Comparison of ENCODE assay signal across 37 cellular contexts in genomic region chr3:65984975-65985374, GRCh38. TPM values are rescaled to one million over a fixed set of nuclear protein-coding genes. Genes with fewer than 3 reads are reported as not detected.
"Had no signal": no experiment of that assay in that cellular context is flagged by ENCODE, and none has a peak within 500 bp of the region (broad histone marks: within the 10 kb centered on the region; RNA-seq: fewer than 3 reads in every experiment).

No MANE protein-coding gene starts in this region.

- H3K27me3 Mint-ChIP-seq: activated CD4-positive, alpha-beta T cell treated with anti-CD3 and anti-CD28 coated beads, Interleukin-2, amount 10 ng/mL, durations not matched to agents 24 days and 14 days had no signal

- H3K27me3 ChIP-seq: adrenal gland, body of pancreas, brain microvascular endothelial cell, breast epithelium had no signal

- H3K36me3 Mint-ChIP-seq: activated CD4-positive, alpha-beta memory T cell treated with anti-CD3 and anti-CD28 coated beads for 36 hours; activated naive CD4-positive, alpha-beta T cell treated with anti-CD3 and anti-CD28 coated beads, Interleukin-2, amount 50 U/mL, for 72 hours; activated naive CD8-positive, alpha-beta T cell treated with anti-CD3 and anti-CD28 coated beads for 36 hours had no signal

- H3K27ac ChIP-seq: adrenal gland, body of pancreas, brain microvascular endothelial cell, breast epithelium, VCaP had no signal

- H3K4me3 Mint-ChIP-seq: activated B cell treated with CpG ODN at 0.5 μM for 24 hours; activated CD4-positive, alpha-beta memory T cell treated with anti-CD3 and anti-CD28 coated beads for 36 hours; activated CD4-positive, alpha-beta T cell treated with anti-CD3 and anti-CD28 coated beads, Interleukin-2, amount 10 ng/mL, durations not matched to agents 24 days and 14 days; activated CD8-positive, alpha-beta T cell treated with anti-CD3 and anti-CD28 coated beads for 36 hours; activated naive CD4-positive, alpha-beta T cell treated with anti-CD3 and anti-CD28 coated beads for 36 hours; activated naive CD8-positive, alpha-beta T cell treated with anti-CD3 and anti-CD28 coated beads for 36 hours; activated T-cell treated with anti-CD3 and anti-CD28 coated beads, Interleukin-2, amount 50 U/mL, for 4 hours; activated T-cell treated with anti-CD3 and anti-CD28 coated beads, Interleukin-2, amount 50 U/mL, for 72 hours; activated T-helper 1 cell treated with anti-CD3 and anti-CD28 coated beads, Interleukin-12 subunit alpha, Interleukin-12 subunit beta, Interleukin-2, Interleukin-4 antibody, amounts not matched to agents 30 ng/mL and 10 ng/mL and 1 ng/mL, durations not matched to agents 14 hours and 24 hours and 36 hours; activated T-helper 17 cell treated with anti-CD3 and anti-CD28 coated beads, Interleukin-2, amount 50 U/mL, for 72 hours; central memory CD8-positive, alpha-beta T cell; T-helper 1 cell treated with Interleukin-12 subunit alpha and Interleukin-12 subunit beta and Interleukin-4 antibody, amounts not matched to agents 30 μg/mL and 1 μg/mL, for 36 hours; T-helper 2 cell treated with Interferon-gamma antibody and Interleukin-4, amounts not matched to agents 5 μg/mL and 100 μg/mL, for 36 hours had no signal

- H3K4me3 ChIP-seq: adrenal gland, body of pancreas, breast epithelium had no signal

- H3K9me3 Mint-ChIP-seq: activated B cell treated with CpG ODN at 0.5 μM for 24 hours; activated CD4-positive, alpha-beta memory T cell treated with anti-CD3 and anti-CD28 coated beads for 36 hours; activated CD4-positive, alpha-beta T cell treated with anti-CD3 and anti-CD28 coated beads, Interleukin-2, amount 10 ng/mL, durations not matched to agents 24 days and 14 days; activated CD8-positive, alpha-beta T cell treated with anti-CD3 and anti-CD28 coated beads for 36 hours; activated naive CD8-positive, alpha-beta T cell treated with anti-CD3 and anti-CD28 coated beads for 36 hours; activated T-cell treated with anti-CD3 and anti-CD28 coated beads, Interleukin-2, amount 50 U/mL, for 72 hours; activated T-helper 1 cell treated with anti-CD3 and anti-CD28 coated beads, Interleukin-12 subunit alpha, Interleukin-12 subunit beta, Interleukin-2, Interleukin-4 antibody, amounts not matched to agents 30 ng/mL and 10 ng/mL and 1 ng/mL, durations not matched to agents 14 hours and 24 hours and 36 hours; activated T-helper 17 cell treated with anti-CD3 and anti-CD28 coated beads, Interleukin-2, amount 50 U/mL, for 72 hours; central memory CD8-positive, alpha-beta T cell; T-helper 1 cell treated with Interleukin-12 subunit alpha and Interleukin-12 subunit beta and Interleukin-4 antibody, amounts not matched to agents 30 μg/mL and 1 μg/mL, for 36 hours; T-helper 2 cell treated with Interferon-gamma antibody and Interleukin-4, amounts not matched to agents 5 μg/mL and 100 μg/mL, for 36 hours had no signal

- H3K9me3 ChIP-seq: adrenal gland, body of pancreas, breast epithelium had no signal

- H3K4me1 Mint-ChIP-seq: activated B cell treated with CpG ODN at 0.5 μM for 24 hours; activated CD4-positive, alpha-beta T cell treated with anti-CD3 and anti-CD28 coated beads, Interleukin-2, amount 10 ng/mL, durations not matched to agents 24 days and 14 days; activated naive CD8-positive, alpha-beta T cell treated with anti-CD3 and anti-CD28 coated beads for 36 hours; activated T-helper 17 cell treated with anti-CD3 and anti-CD28 coated beads, Interleukin-2, amount 50 U/mL, for 72 hours; central memory CD8-positive, alpha-beta T cell had no signal

- H3K4me1 ChIP-seq: breast epithelium had no signal

- H3K36me3 ChIP-seq: adrenal gland, brain microvascular endothelial cell, breast epithelium had no signal

- ATAC-seq: activated CD8-positive, alpha-beta T cell treated with anti-CD3 and anti-CD28 coated beads for 36 hours; activated naive CD4-positive, alpha-beta T cell treated with anti-CD3 and anti-CD28 coated beads, Interleukin-2, amount 50 U/mL, for 72 hours; activated T-cell treated with anti-CD3 and anti-CD28 coated beads, Interleukin-2, amount 50 U/mL, for 4 hours; activated T-cell treated with anti-CD3 and anti-CD28 coated beads, Interleukin-2, amount 50 U/mL, for 72 hours; activated T-helper 17 cell treated with anti-CD3 and anti-CD28 coated beads, Interleukin-2, amount 50 U/mL, for 72 hours; body of pancreas had no signal

- DNase-seq: activated B cell treated with CpG ODN at 0.5 μM for 24 hours; activated CD4-positive, alpha-beta memory T cell treated with anti-CD3 and anti-CD28 coated beads for 36 hours; activated CD4-positive, alpha-beta T cell treated with anti-CD3 and anti-CD28 coated beads for 4 hours; activated CD4-positive, alpha-beta T cell treated with anti-CD3 and anti-CD28 coated beads, Interleukin-2, amount 10 ng/mL, durations not matched to agents 24 days and 14 days; activated CD4-positive, alpha-beta T cell treated with anti-CD3 and anti-CD28 coated beads, Interleukin-2, amount 50 U/mL, for 1 hour; activated CD4-positive, alpha-beta T cell treated with anti-CD3 and anti-CD28 coated beads, Interleukin-2, amount 50 U/mL, for 4 hours; activated CD4-positive, CD25-positive, alpha-beta regulatory T cell treated with anti-CD3 and anti-CD28 coated beads, Interleukin-2, amount 50 U/mL, for 72 hours; activated CD8-positive, alpha-beta memory T cell treated with anti-CD3 and anti-CD28 coated beads, Interleukin-2, amount 50 U/mL, for 4 hours; activated CD8-positive, alpha-beta T cell treated with anti-CD3 and anti-CD28 coated beads for 36 hours; activated effector memory CD4-positive, alpha-beta T cell treated with anti-CD3 and anti-CD28 coated beads, Interleukin-2, amount 50 U/mL, for 16 hours; activated gamma-delta T cell treated with Interleukin-2 at 50 U/mL for 16 hours; activated naive CD4-positive, alpha-beta T cell; activated naive CD4-positive, alpha-beta T cell treated with anti-CD3 and anti-CD28 coated beads for 36 hours; activated naive CD4-positive, alpha-beta T cell treated with anti-CD3 and anti-CD28 coated beads, Interleukin-2, amount 50 U/mL, for 16 hours; activated naive CD8-positive, alpha-beta T cell treated with anti-CD3 and anti-CD28 coated beads for 36 hours; activated T-cell treated with anti-CD3 and anti-CD28 coated beads for 4 hours; activated T-cell treated with anti-CD3 and anti-CD28 coated beads, Interleukin-2, amount 50 U/mL, for 1 hour; activated T-cell treated with anti-CD3 and anti-CD28 coated beads, Interleukin-2, amount 50 U/mL, for 4 hours; activated T-cell treated with anti-CD3 and anti-CD28 coated beads, Interleukin-2, amount 50 U/mL, for 72 hours; adrenal gland; amniotic stem cell; aorta; body of pancreas; brain microvascular endothelial cell; caudate nucleus; cerebellar nuclear complex; T-helper 1 cell; T-helper 2 cell; T-helper 9 cell had no signal

- H3K27ac Mint-ChIP-seq: activated B cell treated with CpG ODN at 0.5 μM for 24 hours; activated CD4-positive, alpha-beta memory T cell treated with anti-CD3 and anti-CD28 coated beads for 36 hours; activated CD4-positive, alpha-beta T cell treated with anti-CD3 and anti-CD28 coated beads, Interleukin-2, amount 10 ng/mL, durations not matched to agents 24 days and 14 days; activated CD8-positive, alpha-beta T cell treated with anti-CD3 and anti-CD28 coated beads for 36 hours; activated naive CD4-positive, alpha-beta T cell treated with anti-CD3 and anti-CD28 coated beads for 36 hours; activated naive CD4-positive, alpha-beta T cell treated with anti-CD3 and anti-CD28 coated beads, Interleukin-2, amount 50 U/mL, for 72 hours; activated naive CD8-positive, alpha-beta T cell treated with anti-CD3 and anti-CD28 coated beads for 36 hours; activated T-cell treated with anti-CD3 and anti-CD28 coated beads, Interleukin-2, amount 50 U/mL, for 72 hours; activated T-helper 1 cell treated with anti-CD3 and anti-CD28 coated beads, Interleukin-12 subunit alpha, Interleukin-12 subunit beta, Interleukin-2, Interleukin-4 antibody, amounts not matched to agents 30 ng/mL and 10 ng/mL and 1 ng/mL, durations not matched to agents 14 hours and 24 hours and 36 hours; activated T-helper 17 cell treated with anti-CD3 and anti-CD28 coated beads, Interleukin-2, amount 50 U/mL, for 72 hours; T-helper 1 cell treated with Interleukin-12 subunit alpha and Interleukin-12 subunit beta and Interleukin-4 antibody, amounts not matched to agents 30 μg/mL and 1 μg/mL, for 36 hours; T-helper 2 cell treated with Interferon-gamma antibody and Interleukin-4, amounts not matched to agents 5 μg/mL and 100 μg/mL, for 36 hours had no signal

RNA-seq across cellular contexts. Expression of gene MAGI1, which starts 53.7 kb away (rescaled TPM):
- total RNA-seq: activated B cell treated with CpG ODN at 0.5 μM for 24 hours; activated naive CD4-positive, alpha-beta T cell treated with anti-CD3 and anti-CD28 coated beads for 36 hours had no signal
